In the genomic region with DNA sequence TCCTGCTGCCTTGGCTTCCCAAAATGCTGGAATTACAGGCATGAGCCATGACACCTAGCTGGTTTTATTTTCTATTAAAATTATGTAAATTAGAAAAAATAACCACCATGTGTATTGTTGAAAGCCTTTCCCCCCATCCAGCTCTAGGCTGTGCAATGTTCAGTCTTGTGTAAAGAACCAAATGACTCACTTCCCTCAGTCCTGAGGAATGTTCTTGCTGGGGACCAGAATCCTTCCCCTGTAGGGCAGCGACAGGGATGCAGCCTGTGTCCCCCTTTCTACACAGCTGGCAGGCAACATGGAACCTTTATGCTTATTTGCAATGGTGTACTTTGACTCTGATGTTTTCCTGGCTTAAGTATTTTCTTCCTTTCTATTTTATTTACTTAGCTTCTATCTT, we compare ENCODE assay signal across 9 cellular contexts. TPM values are rescaled to one million over a fixed set of nuclear protein-coding genes. Genes with fewer than 3 reads are reported as not detected.
DNase-seq lines count a peak whose midpoint lies in the region; ATAC-seq and TF ChIP-seq lines count a peak whose summit lies in the region.
"Had no signal": no experiment of that assay in that cellular context is flagged by ENCODE, and none has a peak within 500 bp of the region (broad histone marks: within the 10 kb centered on the region; RNA-seq: fewer than 3 reads in every experiment).

No MANE protein-coding gene starts in this region.

- H3K9me3 ChIP-seq in PC-3 (ENCODE audit: low read length), result no peaks in the 10 kb centered on the region
- no peaks in the 10 kb centered on the region for H3K9me3 ChIP-seq in upper lobe of right lung
- H3K9me3 ChIP-seq in BE2C, result no peaks in the 10 kb centered on the region

- H3K27ac ChIP-seq in PC-3 (ENCODE audit: low read length) (peak overlapping the region; percentile 35), upper lobe of right lung (no peak overlapping the region)
- H3K27ac ChIP-seq: 22Rv1 had no signal

- H4K20me1 ChIP-seq in PC-3 (ENCODE audit: low read length), result no peaks in the 10 kb centered on the region

- no peak overlapping the region for H3K9ac ChIP-seq in PC-3 (ENCODE audit: low read length)

- H3K36me3 ChIP-seq in PC-3 (ENCODE audit: low read depth, low read length), result no peaks in the 10 kb centered on the region
- H3K36me3 ChIP-seq in upper lobe of right lung, result no peaks in the 10 kb centered on the region
- no peaks in the 10 kb centered on the region for H3K36me3 ChIP-seq in BE2C

- H3K4me1 ChIP-seq in PC-3 (ENCODE audit: insufficient read depth, low read length) (peaks cover 36% of the 10 kb centered on the region), upper lobe of right lung (no peaks in the 10 kb centered on the region), BE2C (no peaks in the 10 kb centered on the region; the same call in 1 of the 2 replicates)

- intact Hi-C loops in PC-3 (cut with micrococcal nuclease) (no loop called here), upper lobe of right lung (cut with DNase I) (no loop called here)

- POLR2A ChIA-PET in PC-3 (lab: Charles Lee; ENCODE audit: unreplicated experiment), result interaction anchor here (0.8 to 1.1 kb wide), 2 partner anchors 12 to 13 kb away, joined by 4 to 5 read pairs; no protein-coding TSS in a partner anchor

- TF ChIP-seq CTCF in PC-3 (conservative IDR thresholded peaks at IDR 0.05; ENCODE audit: low read depth, low read length), result no peak
- no peak for TF ChIP-seq CTCF in upper lobe of right lung (IDR thresholded peaks at IDR 0.05)
- no peak for TF ChIP-seq CTCF in BE2C (IDR thresholded peaks at IDR 0.05; ENCODE audit: low read depth, low read length)

- no peaks in the 10 kb centered on the region for H3F3A ChIP-seq in PC-3 (ENCODE audit: low read length, unreplicated experiment)

- DNase-seq in DMS53 (lab: John Stamatoyannopoulos, UW) (peak; percentile 26), DMS53 treated with DMSO at 0.1 percent for 48 hours (lab: John Stamatoyannopoulos, UW; ENCODE audit: unreplicated experiment) (no peak), PC-3 (peak; percentile 87), fibroblast of gingiva (ENCODE audit: low read depth) (peak; percentile 83), upper lobe of right lung (no peak), cerebellar cortex (ENCODE audit: low spot score) (no peak), BE2C (no peak), NCI-H1417 treated with DMSO at 0.1 percent for 48 hours (lab: John Stamatoyannopoulos, UW) (no peak)

- H3K4me2 ChIP-seq in PC-3 (ENCODE audit: low read length), result peak overlapping the region; percentile 14

- H3K9me2 ChIP-seq in PC-3 (replicated peaks; ENCODE audit: low read length), result no peaks in the 10 kb centered on the region

- ATAC-seq in PC-3 (peak; percentile 98), upper lobe of right lung (peak; percentile 76)

- peaks cover 17% of the 10 kb centered on the region for H3K79me2 ChIP-seq in PC-3 (ENCODE audit: low read length)

- H3K27me3 ChIP-seq in PC-3 (ENCODE audit: low read length) (no peaks in the 10 kb centered on the region), upper lobe of right lung (no peaks in the 10 kb centered on the region), BE2C (no peaks in the 10 kb centered on the region)

- no TSS peak for BruUV-seq in PC-3 (replicated peaks; lab: Mats Ljungman, UMichigan)

- no peak overlapping the region for H3K4me3 ChIP-seq in PC-3 (ENCODE audit: low read length)
- H3K4me3 ChIP-seq in upper lobe of right lung, result no peak overlapping the region
- no peak overlapping the region for H3K4me3 ChIP-seq in BE2C (ENCODE audit: low read depth, low read length)

- CTCF ChIA-PET in PC-3 (lab: Charles Lee), result no interaction called here

- no peak overlapping the region for H2AFZ ChIP-seq in PC-3 (ENCODE audit: low read length)

RNA-seq across cellular contexts. Expression of a gene that starts 29.4 kb away (rescaled TPM):
- total RNA-seq in PC-3 (2014; rRNA removed), result 54.9 and 57.2 TPM in 2 replicates
- 24.3 TPM for total RNA-seq in upper lobe of right lung
- 1.0 TPM for polyA plus RNA-seq in BE2C (2012; ENCODE audit: insufficient read depth, insufficient read length, low read depth)

Comparison
In these comparisons a context has a peak if more than half of its experiments do, and no peak if none do; other contexts are left out.
1. DNase-seq: peak in DMS53 (single experiment), PC-3 (single experiment) and fibroblast of gingiva (single experiment); none in DMS53 treated with DMSO at 0.1 percent for 48 hours (single experiment), upper lobe of right lung (single experiment), cerebellar cortex (single experiment), BE2C (single experiment) and NCI-H1417 treated with DMSO at 0.1 percent for 48 hours (single experiment).